Comparison of ENCODE assay signal across 1 cellular context in the genomic region with DNA sequence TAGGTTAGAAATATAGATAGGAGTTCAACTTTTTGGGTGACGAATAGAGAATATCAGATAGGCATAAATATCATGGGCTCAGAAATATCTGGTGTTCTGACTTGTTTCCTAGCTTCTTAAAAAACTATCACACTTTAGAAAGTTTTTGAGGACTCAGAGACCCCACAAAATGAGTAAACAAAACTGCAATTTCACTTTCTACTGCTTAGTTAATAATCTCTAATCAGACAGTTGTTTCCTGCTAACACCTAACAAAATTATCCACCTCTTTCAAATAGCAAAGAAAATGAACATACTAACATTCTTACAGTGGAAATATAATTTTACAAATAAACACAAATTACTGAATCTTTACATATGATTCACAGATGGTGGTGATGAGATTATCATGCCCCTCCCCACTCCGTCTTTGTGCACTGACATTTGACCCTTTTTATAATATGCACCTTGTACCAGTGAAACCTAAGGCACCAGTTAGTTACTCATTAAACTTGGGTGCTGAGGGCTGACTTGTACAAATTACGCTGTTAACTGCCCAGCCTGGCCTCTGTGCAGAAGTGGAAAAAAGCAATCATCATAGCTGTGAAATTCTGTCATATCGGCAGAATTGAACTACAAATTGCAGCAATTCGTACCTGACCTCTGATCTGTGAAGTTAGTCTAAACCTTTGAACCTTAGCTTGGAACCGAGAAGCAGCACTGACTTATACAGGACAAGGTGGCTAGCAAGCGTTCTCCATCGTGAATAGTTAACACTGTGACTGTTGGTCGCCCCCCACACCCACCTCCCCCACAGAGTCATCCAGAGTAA.
TF ChIP-seq lines count a peak whose summit lies in the region.

No MANE protein-coding gene starts in this region.

TF ChIP-seq in HepG2, 621 proteins besides CTCF, POLR2A, EP300 and RAD21 (continued from another document and continues in another):
- TF ChIP-seq, protein P1, sequence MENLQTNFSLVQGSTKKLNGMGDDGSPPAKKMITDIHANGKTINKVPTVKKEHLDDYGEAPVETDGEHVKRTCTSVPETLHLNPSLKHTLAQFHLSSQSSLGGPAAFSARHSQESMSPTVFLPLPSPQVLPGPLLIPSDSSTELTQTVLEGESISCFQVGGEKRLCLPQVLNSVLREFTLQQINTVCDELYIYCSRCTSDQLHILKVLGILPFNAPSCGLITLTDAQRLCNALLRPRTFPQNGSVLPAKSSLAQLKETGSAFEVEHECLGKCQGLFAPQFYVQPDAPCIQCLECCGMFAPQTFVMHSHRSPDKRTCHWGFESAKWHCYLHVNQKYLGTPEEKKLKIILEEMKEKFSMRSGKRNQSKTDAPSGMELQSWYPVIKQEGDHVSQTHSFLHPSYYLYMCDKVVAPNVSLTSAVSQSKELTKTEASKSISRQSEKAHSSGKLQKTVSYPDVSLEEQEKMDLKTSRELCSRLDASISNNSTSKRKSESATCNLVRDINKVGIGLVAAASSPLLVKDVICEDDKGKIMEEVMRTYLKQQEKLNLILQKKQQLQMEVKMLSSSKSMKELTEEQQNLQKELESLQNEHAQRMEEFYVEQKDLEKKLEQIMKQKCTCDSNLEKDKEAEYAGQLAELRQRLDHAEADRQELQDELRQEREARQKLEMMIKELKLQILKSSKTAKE (CRISPR knock-in tag; IDR thresholded peaks at IDR 0.05; ENCODE audit: borderline replicate concordance) = no peak
- TF ChIP-seq ELF1 (CRISPR knock-in tag; IDR thresholded peaks at IDR 0.05) (no peak), ZFP36 (IDR thresholded peaks at IDR 0.05; ENCODE audit: borderline replicate concordance, low read depth, low read length, partially characterized antibody) (no peak), SSRP1 (CRISPR knock-in tag; IDR thresholded peaks at IDR 0.05) (no peak), TOPORS (CRISPR knock-in tag; IDR thresholded peaks at IDR 0.05) (peak; percentile 59; the same call in 1 of the 2 replicates), MEIS2 (CRISPR knock-in tag; IDR thresholded peaks at IDR 0.05) (peak; percentile 77), ZNF564 (CRISPR knock-in tag; IDR thresholded peaks at IDR 0.05) (no peak), RBM39 (IDR thresholded peaks at IDR 0.05; ENCODE audit: low read depth, low read length, poor library complexity, severe bottlenecking) (no peak), KAT8 (CRISPR knock-in tag; IDR thresholded peaks at IDR 0.05) (0 out of 2 replicates have a peak, but pooled peaks have one; percentile 25), ZNF7 (CRISPR knock-in tag; IDR thresholded peaks at IDR 0.05) (no peak), PCBP1 (IDR thresholded peaks at IDR 0.05; ENCODE audit: borderline replicate concordance, low read depth, low read length) (no peak), JARID2 (CRISPR knock-in tag; IDR thresholded peaks at IDR 0.05; ENCODE audit: insufficient replicate concordance) (no peak), ZSCAN12 (CRISPR knock-in tag; IDR thresholded peaks at IDR 0.05) (no peak), EHMT2 (IDR thresholded peaks at IDR 0.05; ENCODE audit: borderline replicate concordance, low read depth, low read length) (no peak), SNRNP70 (IDR thresholded peaks at IDR 0.05; ENCODE audit: low read depth, low read length) (no peak), SALL1 (CRISPR knock-in tag; IDR thresholded peaks at IDR 0.05) (peak; percentile 95), SNAI1 (CRISPR knock-in tag; IDR thresholded peaks at IDR 0.05; ENCODE audit: borderline replicate concordance) (no peak), CENPX (CRISPR knock-in tag; IDR thresholded peaks at IDR 0.05) (no peak), NR2F2 (IDR thresholded peaks at IDR 0.05; ENCODE audit: borderline replicate concordance, low read depth) (peak; percentile 99)
- TF ChIP-seq, protein P2, sequence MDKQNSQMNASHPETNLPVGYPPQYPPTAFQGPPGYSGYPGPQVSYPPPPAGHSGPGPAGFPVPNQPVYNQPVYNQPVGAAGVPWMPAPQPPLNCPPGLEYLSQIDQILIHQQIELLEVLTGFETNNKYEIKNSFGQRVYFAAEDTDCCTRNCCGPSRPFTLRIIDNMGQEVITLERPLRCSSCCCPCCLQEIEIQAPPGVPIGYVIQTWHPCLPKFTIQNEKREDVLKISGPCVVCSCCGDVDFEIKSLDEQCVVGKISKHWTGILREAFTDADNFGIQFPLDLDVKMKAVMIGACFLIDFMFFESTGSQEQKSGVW (CRISPR knock-in tag; IDR thresholded peaks at IDR 0.05; ENCODE audit: borderline replicate concordance) = no peak
- TF ChIP-seq, protein P3, sequence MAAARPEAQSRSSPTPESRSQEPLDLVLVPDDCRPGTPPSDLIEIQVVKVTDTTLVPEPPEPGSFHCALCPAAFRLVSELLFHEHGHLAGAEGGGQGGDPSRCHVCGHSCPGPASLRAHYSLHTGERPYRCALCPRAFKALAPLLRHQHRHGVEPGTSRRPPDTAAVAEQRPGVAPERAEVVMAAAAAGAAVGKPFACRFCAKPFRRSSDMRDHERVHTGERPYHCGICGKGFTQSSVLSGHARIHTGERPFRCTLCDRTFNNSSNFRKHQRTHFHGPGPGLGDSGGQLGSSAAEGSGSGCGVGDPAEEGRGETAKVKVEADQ (CRISPR knock-in tag; IDR thresholded peaks at IDR 0.05; ENCODE audit: borderline replicate concordance) = no peak
- TF ChIP-seq, protein P4, sequence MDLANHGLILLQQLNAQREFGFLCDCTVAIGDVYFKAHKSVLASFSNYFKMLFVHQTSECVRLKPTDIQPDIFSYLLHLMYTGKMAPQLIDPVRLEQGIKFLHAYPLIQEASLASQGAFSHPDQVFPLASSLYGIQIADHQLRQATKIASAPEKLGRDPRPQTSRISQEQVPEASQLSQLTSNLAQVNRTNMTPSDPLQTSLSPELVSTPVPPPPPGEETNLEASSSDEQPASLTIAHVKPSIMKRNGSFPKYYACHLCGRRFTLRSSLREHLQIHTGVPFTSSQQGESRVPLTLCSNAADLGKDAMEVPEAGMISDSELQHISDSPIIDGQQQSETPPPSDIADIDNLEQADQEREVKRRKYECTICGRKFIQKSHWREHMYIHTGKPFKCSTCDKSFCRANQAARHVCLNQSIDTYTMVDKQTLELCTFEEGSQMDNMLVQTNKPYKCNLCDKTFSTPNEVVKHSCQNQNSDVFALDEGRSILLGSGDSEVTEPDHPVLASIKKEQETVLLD (CRISPR knock-in tag; IDR thresholded peaks at IDR 0.05; ENCODE audit: low read depth) = no peak
- TF ChIP-seq, protein P5, sequence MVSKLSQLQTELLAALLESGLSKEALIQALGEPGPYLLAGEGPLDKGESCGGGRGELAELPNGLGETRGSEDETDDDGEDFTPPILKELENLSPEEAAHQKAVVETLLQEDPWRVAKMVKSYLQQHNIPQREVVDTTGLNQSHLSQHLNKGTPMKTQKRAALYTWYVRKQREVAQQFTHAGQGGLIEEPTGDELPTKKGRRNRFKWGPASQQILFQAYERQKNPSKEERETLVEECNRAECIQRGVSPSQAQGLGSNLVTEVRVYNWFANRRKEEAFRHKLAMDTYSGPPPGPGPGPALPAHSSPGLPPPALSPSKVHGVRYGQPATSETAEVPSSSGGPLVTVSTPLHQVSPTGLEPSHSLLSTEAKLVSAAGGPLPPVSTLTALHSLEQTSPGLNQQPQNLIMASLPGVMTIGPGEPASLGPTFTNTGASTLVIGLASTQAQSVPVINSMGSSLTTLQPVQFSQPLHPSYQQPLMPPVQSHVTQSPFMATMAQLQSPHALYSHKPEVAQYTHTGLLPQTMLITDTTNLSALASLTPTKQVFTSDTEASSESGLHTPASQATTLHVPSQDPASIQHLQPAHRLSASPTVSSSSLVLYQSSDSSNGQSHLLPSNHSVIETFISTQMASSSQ (IDR thresholded peaks at IDR 0.05; ENCODE audit: low read depth) = peak; percentile 97
- TF ChIP-seq, protein P5 (CRISPR knock-in tag; IDR thresholded peaks at IDR 0.05; ENCODE audit: borderline replicate concordance) = peak; percentile 98
- TF ChIP-seq, protein P6, sequence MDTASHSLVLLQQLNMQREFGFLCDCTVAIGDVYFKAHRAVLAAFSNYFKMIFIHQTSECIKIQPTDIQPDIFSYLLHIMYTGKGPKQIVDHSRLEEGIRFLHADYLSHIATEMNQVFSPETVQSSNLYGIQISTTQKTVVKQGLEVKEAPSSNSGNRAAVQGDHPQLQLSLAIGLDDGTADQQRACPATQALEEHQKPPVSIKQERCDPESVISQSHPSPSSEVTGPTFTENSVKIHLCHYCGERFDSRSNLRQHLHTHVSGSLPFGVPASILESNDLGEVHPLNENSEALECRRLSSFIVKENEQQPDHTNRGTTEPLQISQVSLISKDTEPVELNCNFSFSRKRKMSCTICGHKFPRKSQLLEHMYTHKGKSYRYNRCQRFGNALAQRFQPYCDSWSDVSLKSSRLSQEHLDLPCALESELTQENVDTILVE (CRISPR knock-in tag; IDR thresholded peaks at IDR 0.05) = peak; percentile 68; the same call in 1 of the 2 replicates
- TF ChIP-seq, protein P7, sequence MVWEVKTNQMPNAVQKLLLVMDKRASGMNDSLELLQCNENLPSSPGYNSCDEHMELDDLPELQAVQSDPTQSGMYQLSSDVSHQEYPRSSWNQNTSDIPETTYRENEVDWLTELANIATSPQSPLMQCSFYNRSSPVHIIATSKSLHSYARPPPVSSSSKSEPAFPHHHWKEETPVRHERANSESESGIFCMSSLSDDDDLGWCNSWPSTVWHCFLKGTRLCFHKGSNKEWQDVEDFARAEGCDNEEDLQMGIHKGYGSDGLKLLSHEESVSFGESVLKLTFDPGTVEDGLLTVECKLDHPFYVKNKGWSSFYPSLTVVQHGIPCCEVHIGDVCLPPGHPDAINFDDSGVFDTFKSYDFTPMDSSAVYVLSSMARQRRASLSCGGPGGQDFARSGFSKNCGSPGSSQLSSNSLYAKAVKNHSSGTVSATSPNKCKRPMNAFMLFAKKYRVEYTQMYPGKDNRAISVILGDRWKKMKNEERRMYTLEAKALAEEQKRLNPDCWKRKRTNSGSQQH (CRISPR knock-in tag; IDR thresholded peaks at IDR 0.05; ENCODE audit: low read depth) = no peak
- TF ChIP-seq, protein P8, sequence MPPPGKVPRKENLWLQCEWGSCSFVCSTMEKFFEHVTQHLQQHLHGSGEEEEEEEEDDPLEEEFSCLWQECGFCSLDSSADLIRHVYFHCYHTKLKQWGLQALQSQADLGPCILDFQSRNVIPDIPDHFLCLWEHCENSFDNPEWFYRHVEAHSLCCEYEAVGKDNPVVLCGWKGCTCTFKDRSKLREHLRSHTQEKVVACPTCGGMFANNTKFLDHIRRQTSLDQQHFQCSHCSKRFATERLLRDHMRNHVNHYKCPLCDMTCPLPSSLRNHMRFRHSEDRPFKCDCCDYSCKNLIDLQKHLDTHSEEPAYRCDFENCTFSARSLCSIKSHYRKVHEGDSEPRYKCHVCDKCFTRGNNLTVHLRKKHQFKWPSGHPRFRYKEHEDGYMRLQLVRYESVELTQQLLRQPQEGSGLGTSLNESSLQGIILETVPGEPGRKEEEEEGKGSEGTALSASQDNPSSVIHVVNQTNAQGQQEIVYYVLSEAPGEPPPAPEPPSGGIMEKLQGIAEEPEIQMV (CRISPR knock-in tag; IDR thresholded peaks at IDR 0.05; ENCODE audit: low read depth) = no peak
- TF ChIP-seq, protein P9, sequence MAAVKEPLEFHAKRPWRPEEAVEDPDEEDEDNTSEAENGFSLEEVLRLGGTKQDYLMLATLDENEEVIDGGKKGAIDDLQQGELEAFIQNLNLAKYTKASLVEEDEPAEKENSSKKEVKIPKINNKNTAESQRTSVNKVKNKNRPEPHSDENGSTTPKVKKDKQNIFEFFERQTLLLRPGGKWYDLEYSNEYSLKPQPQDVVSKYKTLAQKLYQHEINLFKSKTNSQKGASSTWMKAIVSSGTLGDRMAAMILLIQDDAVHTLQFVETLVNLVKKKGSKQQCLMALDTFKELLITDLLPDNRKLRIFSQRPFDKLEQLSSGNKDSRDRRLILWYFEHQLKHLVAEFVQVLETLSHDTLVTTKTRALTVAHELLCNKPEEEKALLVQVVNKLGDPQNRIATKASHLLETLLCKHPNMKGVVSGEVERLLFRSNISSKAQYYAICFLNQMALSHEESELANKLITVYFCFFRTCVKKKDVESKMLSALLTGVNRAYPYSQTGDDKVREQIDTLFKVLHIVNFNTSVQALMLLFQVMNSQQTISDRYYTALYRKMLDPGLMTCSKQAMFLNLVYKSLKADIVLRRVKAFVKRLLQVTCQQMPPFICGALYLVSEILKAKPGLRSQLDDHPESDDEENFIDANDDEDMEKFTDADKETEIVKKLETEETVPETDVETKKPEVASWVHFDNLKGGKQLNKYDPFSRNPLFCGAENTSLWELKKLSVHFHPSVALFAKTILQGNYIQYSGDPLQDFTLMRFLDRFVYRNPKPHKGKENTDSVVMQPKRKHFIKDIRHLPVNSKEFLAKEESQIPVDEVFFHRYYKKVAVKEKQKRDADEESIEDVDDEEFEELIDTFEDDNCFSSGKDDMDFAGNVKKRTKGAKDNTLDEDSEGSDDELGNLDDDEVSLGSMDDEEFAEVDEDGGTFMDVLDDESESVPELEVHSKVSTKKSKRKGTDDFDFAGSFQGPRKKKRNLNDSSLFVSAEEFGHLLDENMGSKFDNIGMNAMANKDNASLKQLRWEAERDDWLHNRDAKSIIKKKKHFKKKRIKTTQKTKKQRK (IDR thresholded peaks at IDR 0.05; ENCODE audit: low read length) = no peak
- TF ChIP-seq, protein P10, sequence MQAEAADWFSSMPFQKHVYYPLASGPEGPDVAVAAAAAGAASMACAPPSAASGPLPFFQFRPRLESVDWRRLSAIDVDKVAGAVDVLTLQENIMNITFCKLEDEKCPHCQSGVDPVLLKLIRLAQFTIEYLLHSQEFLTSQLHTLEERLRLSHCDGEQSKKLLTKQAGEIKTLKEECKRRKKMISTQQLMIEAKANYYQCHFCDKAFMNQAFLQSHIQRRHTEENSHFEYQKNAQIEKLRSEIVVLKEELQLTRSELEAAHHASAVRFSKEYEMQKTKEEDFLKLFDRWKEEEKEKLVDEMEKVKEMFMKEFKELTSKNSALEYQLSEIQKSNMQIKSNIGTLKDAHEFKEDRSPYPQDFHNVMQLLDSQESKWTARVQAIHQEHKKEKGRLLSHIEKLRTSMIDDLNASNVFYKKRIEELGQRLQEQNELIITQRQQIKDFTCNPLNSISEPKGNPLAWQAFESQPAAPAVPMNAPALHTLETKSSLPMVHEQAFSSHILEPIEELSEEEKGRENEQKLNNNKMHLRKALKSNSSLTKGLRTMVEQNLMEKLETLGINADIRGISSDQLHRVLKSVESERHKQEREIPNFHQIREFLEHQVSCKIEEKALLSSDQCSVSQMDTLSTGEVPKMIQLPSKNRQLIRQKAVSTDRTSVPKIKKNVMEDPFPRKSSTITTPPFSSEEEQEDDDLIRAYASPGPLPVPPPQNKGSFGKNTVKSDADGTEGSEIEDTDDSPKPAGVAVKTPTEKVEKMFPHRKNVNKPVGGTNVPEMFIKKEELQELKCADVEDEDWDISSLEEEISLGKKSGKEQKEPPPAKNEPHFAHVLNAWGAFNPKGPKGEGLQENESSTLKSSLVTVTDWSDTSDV (CRISPR knock-in tag; IDR thresholded peaks at IDR 0.05) = no peak
